ENCODE assay signal across 22 cellular contexts in the genomic region with DNA sequence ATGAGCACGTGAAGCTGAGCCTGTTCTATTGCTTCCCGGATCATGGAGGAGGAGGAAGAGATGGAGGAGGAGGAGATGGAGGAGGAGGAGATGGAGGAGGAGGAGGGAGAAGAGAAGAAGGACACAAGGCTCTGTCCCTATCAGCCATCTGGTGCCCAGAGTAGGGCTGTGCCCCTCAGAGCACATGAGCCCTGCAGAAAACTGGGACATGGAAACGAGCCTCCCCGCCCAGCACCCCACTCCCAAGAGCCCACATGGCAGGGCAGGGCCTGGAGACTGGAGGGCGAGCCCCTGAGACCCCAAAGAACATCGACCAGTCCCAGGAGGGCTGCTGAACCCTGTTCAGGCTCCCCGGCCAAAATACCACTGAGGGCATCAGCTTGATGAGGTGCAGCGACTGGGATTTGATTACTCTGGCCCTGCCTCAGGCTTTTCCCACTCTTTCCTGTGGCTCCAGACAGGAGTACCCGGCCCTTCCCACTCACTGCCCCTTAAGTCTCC.
DNase-seq lines count a peak whose midpoint lies in the region; ATAC-seq and TF ChIP-seq lines count a peak whose summit lies in the region.
"Had no signal": no experiment of that assay in that cellular context is flagged by ENCODE, and none has a peak within 500 bp of the region (broad histone marks: within the 10 kb centered on the region; RNA-seq: fewer than 3 reads in every experiment).

No MANE protein-coding gene starts in this region.

- peaks cover 0 to 37% (median 0%) of the 10 kb centered on the region in 7 donors for H3K27me3 ChIP-seq in spleen (replicated peaks in 1 of 7)

- H3K27ac ChIP-seq in KOPT-K1 (ENCODE audit: low read depth, low read length, poor library complexity, severe bottlenecking) (peak overlapping the region; percentile 61), spleen (peak overlapping the region in 1 of 8 donors; percentile 46)
- H3K27ac ChIP-seq: C4-2B, SK-N-MC had no signal

- no peak overlapping the region for H3K4me3 ChIP-seq in spleen
- H3K4me3 ChIP-seq: A549, GM12878, SK-N-MC had no signal

- H3K36me3 ChIP-seq in KOPT-K1 (ENCODE audit: insufficient read depth, low read length) (no peaks in the 10 kb centered on the region), spleen (no peaks in the 10 kb centered on the region)

- WGBS in spleen, 5 donors = 82 to 91% (median 89%) methylated on average over 9 of the region's 9 CpGs

- no peak for ATAC-seq in natural killer cell
- no peak for ATAC-seq in natural killer cell treated with Interleukin-12 subunit alpha and Interleukin-12 subunit beta and Interleukin-15 and Interleukin-18, amount 100 ng/mL, for 72 hours
- ATAC-seq: A549; CD8-positive, alpha-beta T cell had no signal

- H3K9me3 ChIP-seq in KOPT-K1 (ENCODE audit: insufficient read depth, low read length, poor library complexity, severe bottlenecking) (no peaks in the 10 kb centered on the region), spleen (no peaks in the 10 kb centered on the region)
- H3K9me3 ChIP-seq: A549, Caco-2 had no signal

- intact Hi-C loops in natural killer cell (cut with micrococcal nuclease) (no loop called here), spleen (cut with DNase I; ENCODE audit: low total_unique reads) (no loop called here)

- TF ChIP-seq CTCF in natural killer cell (IDR thresholded peaks at IDR 0.05) (no peak), chondrocyte (IDR thresholded peaks at IDR 0.05) (no peak), spleen (IDR thresholded peaks at IDR 0.05 in 8 of 11, conservative IDR thresholded peaks at IDR 0.05 in 3 of 11) (no peak)

- H3K4me3 Mint-ChIP-seq in natural killer cell (peak overlapping the region; percentile 13), chondrocyte (ENCODE audit: unreplicated experiment) (no peak overlapping the region)
- no peak overlapping the region for H3K4me3 Mint-ChIP-seq in natural killer cell treated with Interleukin-12 subunit alpha and Interleukin-12 subunit beta and Interleukin-15 and Interleukin-18, amount 100 ng/mL, for 72 hours
- H3K4me3 Mint-ChIP-seq: CD8-positive, alpha-beta T cell had no signal

- DNase-seq in natural killer cell = no peak
- DNase-seq in natural killer cell treated with Interleukin-12 subunit alpha and Interleukin-12 subunit beta and Interleukin-15 and Interleukin-18, amount 100 ng/mL, for 72 hours (ENCODE audit: low spot score) = no peak
- DNase-seq in chondrocyte (ENCODE audit: low spot score) = peak; percentile 64
- peak; percentile 54 for DNase-seq in spleen
- no peak for DNase-seq in activated gamma-delta T cell treated with Interleukin-2 at 50 U/mL for 16 hours
- DNase-seq in NCI-H2171 treated with DMSO at 0.1 percent for 48 hours (lab: John Stamatoyannopoulos, UW) = no peak
- DNase-seq: AML-193; Caco-2; CD8-positive, alpha-beta T cell; KBM-7; NCI-H1048; NCI-H1694; NCI-H2081; NCI-H226; NCI-H510A; OCI-M1; SIG-M5 had no signal

- H3K4me1 Mint-ChIP-seq in natural killer cell (peaks cover 32 to 61% of the 10 kb centered on the region in 2 donors), chondrocyte (ENCODE audit: low read depth) (peaks cover 24% of the 10 kb centered on the region)
- H3K4me1 Mint-ChIP-seq in natural killer cell treated with Interleukin-12 subunit alpha and Interleukin-12 subunit beta and Interleukin-15 and Interleukin-18, amount 100 ng/mL, for 72 hours (ENCODE audit: low read depth in 2 of 2) = peaks cover 42 to 59% of the 10 kb centered on the region in 2 donors

- H3K9me3 Mint-ChIP-seq in natural killer cell (no peaks in the 10 kb centered on the region), chondrocyte (ENCODE audit: low read depth) (no peaks in the 10 kb centered on the region)
- H3K9me3 Mint-ChIP-seq in natural killer cell treated with Interleukin-12 subunit alpha and Interleukin-12 subunit beta and Interleukin-15 and Interleukin-18, amount 100 ng/mL, for 72 hours = no peaks in the 10 kb centered on the region
- H3K9me3 Mint-ChIP-seq: CD8-positive, alpha-beta T cell had no signal

- peaks cover 3 to 78% (median 52%) of the 10 kb centered on the region in 6 donors for H3K4me1 ChIP-seq in spleen
- H3K4me1 ChIP-seq: Caco-2 had no signal

- no peaks in the 10 kb centered on the region for H3K36me3 Mint-ChIP-seq in natural killer cell
- H3K36me3 Mint-ChIP-seq in natural killer cell treated with Interleukin-12 subunit alpha and Interleukin-12 subunit beta and Interleukin-15 and Interleukin-18, amount 100 ng/mL, for 72 hours = peaks cover 12% of the 10 kb centered on the region
- H3K36me3 Mint-ChIP-seq in chondrocyte (ENCODE audit: low read depth) = peaks cover 8% of the 10 kb centered on the region
- H3K36me3 Mint-ChIP-seq: CD8-positive, alpha-beta T cell had no signal

- TF ChIP-seq POLR2A in spleen (IDR thresholded peaks at IDR 0.05) = no peak

- no peak overlapping the region for H3K27ac Mint-ChIP-seq in natural killer cell
- H3K27ac Mint-ChIP-seq in natural killer cell treated with Interleukin-12 subunit alpha and Interleukin-12 subunit beta and Interleukin-15 and Interleukin-18, amount 100 ng/mL, for 72 hours = peak overlapping the region in 1 of 2 donors; percentile 26
- H3K27ac Mint-ChIP-seq in chondrocyte (ENCODE audit: unreplicated experiment) = no peak overlapping the region
- H3K27ac Mint-ChIP-seq: CD8-positive, alpha-beta T cell had no signal

- H3K27me3 Mint-ChIP-seq in natural killer cell (ENCODE audit: low read depth in 2 of 2) (peaks cover 43 to 57% of the 10 kb centered on the region in 2 donors), chondrocyte (ENCODE audit: low read depth) (peaks cover 35% of the 10 kb centered on the region)
- H3K27me3 Mint-ChIP-seq in natural killer cell treated with Interleukin-12 subunit alpha and Interleukin-12 subunit beta and Interleukin-15 and Interleukin-18, amount 100 ng/mL, for 72 hours = peaks cover 25 to 34% of the 10 kb centered on the region in 2 donors

Comparison
In these comparisons a context has a peak if more than half of its experiments do, and no peak if none do; other contexts are left out.
1. DNase-seq: peak in chondrocyte (single experiment) and spleen (single experiment); none in natural killer cell (single experiment), natural killer cell treated with Interleukin-12 subunit alpha and Interleukin-12 subunit beta and Interleukin-15 and Interleukin-18, amount 100 ng/mL, for 72 hours (single experiment), activated gamma-delta T cell treated with Interleukin-2 at 50 U/mL for 16 hours (single experiment) and NCI-H2171 treated with DMSO at 0.1 percent for 48 hours (single experiment).